ENCODE assay signal across 8 cellular contexts in the genomic region with DNA sequence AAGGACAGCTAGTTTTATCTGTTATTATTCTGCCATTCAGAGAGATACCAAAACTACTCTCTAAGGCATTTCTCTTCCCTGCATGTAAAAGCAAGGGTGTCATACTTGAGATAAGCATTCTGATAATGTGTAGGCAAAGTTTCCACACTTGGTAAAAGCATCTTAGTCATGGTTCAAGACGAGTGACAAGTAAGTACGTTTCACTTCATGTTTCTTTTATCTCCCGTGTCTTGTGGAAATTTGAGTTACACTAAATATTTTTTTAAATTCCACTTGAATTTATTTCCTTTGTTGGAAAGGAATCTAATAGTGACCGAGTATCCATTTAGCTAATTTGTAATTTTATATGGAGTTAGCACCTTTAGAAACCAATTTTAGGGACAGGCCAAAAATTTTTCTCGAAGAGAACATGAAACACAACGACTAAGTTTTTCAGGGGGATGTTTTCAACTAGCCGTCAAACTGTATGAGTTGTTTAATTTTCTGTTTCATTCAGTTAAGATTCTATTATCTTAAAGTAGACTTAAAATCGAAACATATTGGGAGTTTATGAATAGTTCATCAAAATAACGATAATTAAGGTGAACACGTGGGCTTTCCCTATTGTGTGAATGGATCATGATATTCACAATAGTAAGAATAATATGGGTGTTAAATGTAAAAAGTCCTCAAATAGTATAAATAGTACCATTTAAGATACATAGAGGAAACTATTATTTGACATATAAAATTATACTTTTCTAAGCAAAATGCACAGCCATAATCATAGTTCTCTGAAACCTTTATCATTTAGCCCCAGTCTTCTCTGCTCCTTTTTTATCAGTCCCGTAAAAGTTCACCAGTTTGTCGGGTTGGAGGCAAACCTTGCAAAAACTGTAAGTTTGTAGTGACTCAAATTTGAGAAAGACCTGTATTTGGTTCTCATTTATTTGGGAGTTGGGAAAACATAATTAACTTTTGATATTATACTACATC. TPM values are rescaled to one million over a fixed set of nuclear protein-coding genes. Genes with fewer than 3 reads are reported as not detected.
DNase-seq lines count a peak whose midpoint lies in the region; ATAC-seq and TF ChIP-seq lines count a peak whose summit lies in the region.

No MANE protein-coding gene starts in this region.

- H3K27ac ChIP-seq in SK-N-SH (ENCODE audit: low read depth in 2 of 2, low read length in 1 of 2): no peak overlapping the region; a peak in 1 of 4 replicates
- peak overlapping the region; percentile 91 for H3K27ac ChIP-seq in colonic mucosa

- H3K9ac ChIP-seq in SK-N-SH (no peak overlapping the region), colonic mucosa (ENCODE audit: low read depth in 2 of 2, low read length in 2 of 2) (no peak overlapping the region), skeletal muscle satellite cell (ENCODE audit: low read depth, low read length) (no peak overlapping the region)

- intact Hi-C loops in colonic mucosa (cut with DNase I): loop anchor here (10.0 kb wide), 1 partner anchor 687 kb away; no protein-coding TSS in a partner anchor

- CTCF ChIA-PET in SK-N-SH (lab: Yijun Ruan, JAX): interaction anchor here (1.8 to 9.5 kb wide), 5 partner anchors 16 to 688 kb away, joined by 4 to 139 read pairs (median 8); no protein-coding TSS in a partner anchor

- no peak for TF ChIP-seq RAD21 in SK-N-SH (IDR thresholded peaks at IDR 0.05; ENCODE audit: low read length)

- H3K9me2 ChIP-seq in SK-N-SH: no peaks in the 10 kb centered on the region

- H3K9me3 ChIP-seq in SK-N-SH: no peaks in the 10 kb centered on the region
- no peaks in the 10 kb centered on the region for H3K9me3 ChIP-seq in colonic mucosa
- H3K9me3 ChIP-seq in skeletal muscle satellite cell (replicated peaks; ENCODE audit: low read length): no peaks in the 10 kb centered on the region

- H3K4me1 ChIP-seq in SK-N-SH (ENCODE audit: control insufficient read depth in 1 of 2, insufficient read depth in 2 of 2, low read depth in 1 of 2, low read length in 1 of 2) (peaks cover 0 to 6% of the 10 kb centered on the region in 2 experiments; a peak in 2 of 4 replicates), colonic mucosa (no peaks in the 10 kb centered on the region), skeletal muscle satellite cell (ENCODE audit: control insufficient read depth, insufficient read depth, low read length) (peaks cover 15% of the 10 kb centered on the region)

- no peaks in the 10 kb centered on the region for H3K79me2 ChIP-seq in SK-N-SH (ENCODE audit: insufficient read depth)

- 0 out of 2 replicates have a peak overlapping the region, but pooled peaks have one; percentile 86 for H3K4me2 ChIP-seq in SK-N-SH
- H3K4me2 ChIP-seq in skeletal muscle satellite cell (ENCODE audit: low read length): peak overlapping the region; percentile 95

- H2AFZ ChIP-seq in SK-N-SH (ENCODE audit: low read depth): no peak overlapping the region

- TF ChIP-seq CTCF in SK-N-SH (IDR thresholded peaks at IDR 0.05) (no peak), colonic mucosa (IDR thresholded peaks at IDR 0.05) (no peak)

- H3K4me3 ChIP-seq in SK-N-SH (ENCODE audit: low read depth in 2 of 2, low read length in 1 of 2): no peak overlapping the region
- H3K4me3 ChIP-seq in colonic mucosa: no peak overlapping the region
- H3K4me3 ChIP-seq in skeletal muscle satellite cell (ENCODE audit: low read length): no peak overlapping the region

- TF ChIP-seq EP300 in SK-N-SH (IDR thresholded peaks at IDR 0.05; ENCODE audit: borderline replicate concordance in 1 of 2, low read depth in 1 of 2, low read length in 1 of 2): no peak

- POLR2A ChIA-PET in SK-N-SH (lab: Yijun Ruan, JAX): interaction anchor here (1.7 to 1.8 kb wide), 2 partner anchors 22 to 83 kb away, joined by 4 to 25 read pairs; partner anchors contain the start of gene RHOBTB3

- no peaks in the 10 kb centered on the region for H3K27me3 ChIP-seq in SK-N-SH (ENCODE audit: insufficient read depth)
- H3K27me3 ChIP-seq in colonic mucosa: no peaks in the 10 kb centered on the region
- no peaks in the 10 kb centered on the region for H3K27me3 ChIP-seq in skeletal muscle satellite cell (ENCODE audit: control insufficient read depth, insufficient read depth, low read length)

- DNase-seq in SK-N-SH: no peak
- peak; percentile 89 for DNase-seq in OCI-M1 (lab: John Stamatoyannopoulos, UW)
- no peak for DNase-seq in colonic mucosa
- no peak for DNase-seq in stimulated activated naive CD4-positive, alpha-beta T cell treated with Interleukin-2 at 50 U/mL for 16 hours (lab: John Stamatoyannopoulos, UW)

- no peaks in the 10 kb centered on the region for H4K20me1 ChIP-seq in SK-N-SH (ENCODE audit: insufficient read depth)

- no peak for ATAC-seq in SK-N-SH treated with all-trans-retinoic acid at 6 μM for 48 hours
- ATAC-seq in HG03342 (IDR thresholded peaks at IDR 0.05; ENCODE audit: unreplicated experiment): no peak
- ATAC-seq in GM21447 (IDR thresholded peaks at IDR 0.05; ENCODE audit: unreplicated experiment): no peak

- WGBS in SK-N-SH (ENCODE audit: low lambda C conversion rate): 84% methylated on average over 12 of the region's 12 CpGs

- H3F3A ChIP-seq in SK-N-SH (replicated peaks; ENCODE audit: insufficient read depth): peaks cover 13% of the 10 kb centered on the region

- no peaks in the 10 kb centered on the region for H3K36me3 ChIP-seq in SK-N-SH (replicated peaks in 1 of 2; ENCODE audit: control insufficient read depth in 1 of 2, insufficient read depth in 2 of 2, low read length in 1 of 2)
- no peaks in the 10 kb centered on the region for H3K36me3 ChIP-seq in colonic mucosa
- H3K36me3 ChIP-seq in skeletal muscle satellite cell (ENCODE audit: insufficient read depth, low read length): no peaks in the 10 kb centered on the region

TF ChIP-seq in SK-N-SH, 30 proteins besides CTCF, POLR2A, EP300 and RAD21 (continues in another document):
- TF ChIP-seq, protein P1, sequence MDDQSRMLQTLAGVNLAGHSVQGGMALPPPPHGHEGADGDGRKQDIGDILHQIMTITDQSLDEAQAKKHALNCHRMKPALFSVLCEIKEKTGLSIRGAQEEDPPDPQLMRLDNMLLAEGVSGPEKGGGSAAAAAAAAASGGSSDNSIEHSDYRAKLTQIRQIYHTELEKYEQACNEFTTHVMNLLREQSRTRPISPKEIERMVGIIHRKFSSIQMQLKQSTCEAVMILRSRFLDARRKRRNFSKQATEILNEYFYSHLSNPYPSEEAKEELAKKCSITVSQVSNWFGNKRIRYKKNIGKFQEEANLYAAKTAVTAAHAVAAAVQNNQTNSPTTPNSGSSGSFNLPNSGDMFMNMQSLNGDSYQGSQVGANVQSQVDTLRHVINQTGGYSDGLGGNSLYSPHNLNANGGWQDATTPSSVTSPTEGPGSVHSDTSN (IDR thresholded peaks at IDR 0.05): no peak
- TF ChIP-seq NRF1 (IDR thresholded peaks at IDR 0.05; ENCODE audit: low read depth, low read length): no peak
- no peak for TF ChIP-seq SIN3A (IDR thresholded peaks at IDR 0.05; ENCODE audit: borderline replicate concordance, low read depth, low read length)
- no peak for TF ChIP-seq RCOR1 (IDR thresholded peaks at IDR 0.05; ENCODE audit: low read length)
- no peak for TF ChIP-seq FOXM1 (IDR thresholded peaks at IDR 0.05; ENCODE audit: low read depth)

TF ChIP-seq in SK-N-SH treated with all-trans-retinoic acid at 6 μM for 48 hours, 23 proteins besides CTCF, POLR2A, EP300 and RAD21 (continues in another document):
- no peak for TF ChIP-seq RARB (CRISPR knock-in tag; IDR thresholded peaks at IDR 0.05)
- no peak for TF ChIP-seq ZNF565 (CRISPR knock-in tag; conservative IDR thresholded peaks at IDR 0.05; ENCODE audit: low read depth)
- TF ChIP-seq ZFP30 (CRISPR knock-in tag; IDR thresholded peaks at IDR 0.05): no peak
- no peak for TF ChIP-seq ZC3H10 (CRISPR knock-in tag; IDR thresholded peaks at IDR 0.05)
- no peak for TF ChIP-seq BACH2 (CRISPR knock-in tag; IDR thresholded peaks at IDR 0.05; ENCODE audit: borderline replicate concordance)
- no peak for TF ChIP-seq SNAI2 (CRISPR knock-in tag; IDR thresholded peaks at IDR 0.05)
- TF ChIP-seq ZFP3 (CRISPR knock-in tag; IDR thresholded peaks at IDR 0.05): no peak
- TF ChIP-seq, protein P2, sequence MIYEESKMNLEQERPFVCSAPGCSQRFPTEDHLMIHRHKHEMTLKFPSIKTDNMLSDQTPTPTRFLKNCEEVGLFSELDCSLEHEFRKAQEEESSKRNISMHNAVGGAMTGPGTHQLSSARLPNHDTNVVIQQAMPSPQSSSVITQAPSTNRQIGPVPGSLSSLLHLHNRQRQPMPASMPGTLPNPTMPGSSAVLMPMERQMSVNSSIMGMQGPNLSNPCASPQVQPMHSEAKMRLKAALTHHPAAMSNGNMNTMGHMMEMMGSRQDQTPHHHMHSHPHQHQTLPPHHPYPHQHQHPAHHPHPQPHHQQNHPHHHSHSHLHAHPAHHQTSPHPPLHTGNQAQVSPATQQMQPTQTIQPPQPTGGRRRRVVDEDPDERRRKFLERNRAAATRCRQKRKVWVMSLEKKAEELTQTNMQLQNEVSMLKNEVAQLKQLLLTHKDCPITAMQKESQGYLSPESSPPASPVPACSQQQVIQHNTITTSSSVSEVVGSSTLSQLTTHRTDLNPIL (CRISPR knock-in tag; IDR thresholded peaks at IDR 0.05; ENCODE audit: low read depth): no peak
- TF ChIP-seq ESRRG (CRISPR knock-in tag; IDR thresholded peaks at IDR 0.05): no peak
- no peak for TF ChIP-seq ZNF8 (CRISPR knock-in tag; IDR thresholded peaks at IDR 0.05)
- no peak for TF ChIP-seq ZNF70 (CRISPR knock-in tag; IDR thresholded peaks at IDR 0.05)

RNA-seq across cellular contexts. Expression of gene RFESD, which starts 1.6 kb away (rescaled TPM):
- 1.8 and 3.1 TPM in 2 replicates for polyA plus RNA-seq in SK-N-SH (2012; rRNA removed)
- polyA plus RNA-seq in SK-N-SH (2012; cell fraction: cytosol; rRNA removed): 3.0 and 3.6 TPM in 2 replicates
- polyA plus RNA-seq in SK-N-SH (2012; cell fraction: nucleus; rRNA removed): 0.66 and 2.2 TPM in 2 replicates
- total RNA-seq in colonic mucosa: 1 to 10 TPM in 1 of 2 donors, under 1 TPM in 1; 0.89 to 2.0 TPM
- 1.7 and 1.8 TPM in 2 replicates for total RNA-seq in skeletal muscle satellite cell (2012; rRNA removed)

RNA-seq across cellular contexts. Expression of gene GPR150, which starts 28.3 kb away (rescaled TPM):
- 0.06 and 0.07 TPM in 2 replicates for polyA plus RNA-seq in SK-N-SH (2012; rRNA removed)
- 0.07 and 0.08 TPM in 2 replicates for polyA plus RNA-seq in SK-N-SH (2012; cell fraction: cytosol; rRNA removed)
- polyA plus RNA-seq in SK-N-SH (2012; cell fraction: nucleus; rRNA removed): 0.08 and 0.14 TPM in 2 replicates
- total RNA-seq in colonic mucosa: under 1 TPM; 0.27 to 0.52 TPM
- 0.22 and 0.25 TPM in 2 replicates for total RNA-seq in skeletal muscle satellite cell (2012; rRNA removed)

RNA-seq across cellular contexts. Expression of gene SPATA9, which starts 34.6 kb away (rescaled TPM):
- 0.07 and 0.13 TPM in 2 replicates for polyA plus RNA-seq in SK-N-SH (2012; rRNA removed)
- polyA plus RNA-seq in SK-N-SH (2012; cell fraction: cytosol; rRNA removed): 0.14 and 0.21 TPM in 2 replicates
- polyA plus RNA-seq in SK-N-SH (2012; cell fraction: nucleus; rRNA removed): 0.23 and 0.63 TPM in 2 replicates
- total RNA-seq in colonic mucosa: under 1 TPM; 0.37 to 0.40 TPM
- total RNA-seq in skeletal muscle satellite cell (2012; rRNA removed): 0.25 TPM in 1 of 2 replicates, not detected in the other
